28 cellular contexts compared by ENCODE assay signal in the genomic region with DNA sequence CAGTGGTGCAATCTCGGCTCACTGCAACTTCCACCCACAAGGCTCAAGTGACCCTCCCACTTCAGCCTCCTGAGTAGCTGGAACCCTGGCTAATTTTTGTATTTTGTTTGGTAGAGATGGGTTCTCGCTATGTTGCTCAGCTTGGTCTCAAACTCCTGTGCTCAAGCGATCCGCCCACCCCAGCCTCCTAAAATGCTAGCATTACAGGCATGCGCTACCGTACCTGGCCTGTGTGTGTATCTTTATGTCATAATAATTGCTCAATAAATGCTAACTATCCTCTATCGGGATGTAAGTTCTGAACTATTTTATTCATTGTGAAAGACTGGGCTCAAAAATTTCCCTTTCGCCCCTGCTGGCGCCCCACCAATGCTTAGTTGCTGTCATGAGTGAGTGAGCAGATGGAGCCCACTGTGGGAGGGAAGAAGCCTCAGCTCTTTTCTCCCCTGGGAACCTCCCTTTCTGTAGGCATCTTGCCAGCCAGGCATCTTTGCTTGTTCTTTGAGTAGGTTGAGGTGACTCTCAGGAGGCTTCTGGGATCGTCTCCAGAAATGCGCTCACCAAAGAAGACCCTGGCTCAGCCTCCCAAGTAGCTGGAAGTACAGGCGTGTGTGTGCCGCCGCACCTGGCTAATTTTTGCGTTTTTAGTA. TPM values are rescaled to one million over a fixed set of nuclear protein-coding genes. Genes with fewer than 3 reads are reported as not detected.
DNase-seq lines count a peak whose midpoint lies in the region; ATAC-seq and TF ChIP-seq lines count a peak whose summit lies in the region.
"Had no signal": no experiment of that assay in that cellular context is flagged by ENCODE, and none has a peak within 500 bp of the region (broad histone marks: within the 10 kb centered on the region; RNA-seq: fewer than 3 reads in every experiment).

No MANE protein-coding gene starts in this region.

- H3K27ac ChIP-seq in A673 (ENCODE audit: low read depth, low read length, poor library complexity, severe bottlenecking) (no peak overlapping the region), lower lobe of right lung (no peak overlapping the region)
- H3K27ac ChIP-seq: HL-60, KMS-11, left lung, right lobe of liver, spleen, uterus had no signal

- peak; percentile 61 for DNase-seq in A673 (ENCODE audit: low spot score)
- DNase-seq in D341Med (ENCODE audit: low spot score): peak; percentile 68
- DNase-seq in NCI-H2171 treated with DMSO at 0.1 percent for 48 hours (lab: John Stamatoyannopoulos, UW): peak; percentile 86
- peak; percentile 22 for DNase-seq in lower lobe of right lung
- DNase-seq in Calu3: no peak
- DNase-seq: activated CD4-positive, alpha-beta T cell treated with anti-CD3 and anti-CD28 coated beads, Interleukin-2, amount 50 U/mL, for 1 hour; activated naive CD4-positive, alpha-beta T cell treated with anti-CD3 and anti-CD28 coated beads for 36 hours; DND-41; foreskin fibroblast; left lung; mesendoderm; MG63; NCI-H1105 treated with DMSO at 0.1 percent for 48 hours; NCI-H187 treated with DMSO at 0.1 percent for 48 hours; NCI-H226; RPMI8226; spleen; stimulated activated CD4-positive, alpha-beta T cell treated with anti-CD3 and anti-CD28 coated beads, Interleukin-2, amount 100 ng/mL, for 24 hours; stimulated activated naive CD8-positive, alpha-beta T cell treated with anti-CD3 and anti-CD28 coated beads, Interleukin-15, amount 100 ng/mL, for 72 hours; T1000; uterus had no signal

- TF ChIP-seq CTCF in A673 (conservative IDR thresholded peaks at IDR 0.05; ENCODE audit: low read depth, low read length) (no peak), lower lobe of right lung (IDR thresholded peaks at IDR 0.05) (no peak), Calu3 (IDR thresholded peaks at IDR 0.05; ENCODE audit: unreplicated experiment) (no peak)

- peaks cover 3% of the 10 kb centered on the region for H3K9me3 Mint-ChIP-seq in Calu3 (ENCODE audit: low read depth, unreplicated experiment)

- no peaks in the 10 kb centered on the region for H3K9me3 ChIP-seq in A673 (ENCODE audit: low read depth, low read length, poor library complexity, severe bottlenecking)
- peaks cover 7% of the 10 kb centered on the region for H3K9me3 ChIP-seq in lower lobe of right lung
- H3K9me3 ChIP-seq: MG63, right lobe of liver, uterus had no signal

- POLR2A ChIA-PET in A673 (lab: Charles Lee; ENCODE audit: low non-redundant PET): no interaction called here

- H3K4me3 ChIP-seq in A673 (ENCODE audit: low read depth, low read length, poor library complexity, severe bottlenecking) (no peak overlapping the region), lower lobe of right lung (no peak overlapping the region)
- H3K4me3 ChIP-seq: left lung, MG63, right lobe of liver, spleen, uterus had no signal

- CTCF ChIA-PET in A673 (lab: Charles Lee): no interaction called here
- CTCF ChIA-PET in Calu3 (lab: Charles Lee): interaction anchor here (0.5 to 0.6 kb wide), 2 partner anchors 8 to 16 kb away, joined by 3 read pairs; no protein-coding TSS in a partner anchor

- H3K27me3 ChIP-seq in A673 (replicated peaks; ENCODE audit: insufficient read depth, low read depth, low read length, poor library complexity): no peaks in the 10 kb centered on the region
- H3K27me3 ChIP-seq in lower lobe of right lung (ENCODE audit: low read depth): no peaks in the 10 kb centered on the region
- H3K27me3 ChIP-seq: MG63, right lobe of liver, spleen, uterus had no signal

- no TSS peak for BruUV-seq in A673 (replicated peaks; lab: Mats Ljungman, UMichigan)
- BruUV-seq in Calu3 (replicated peaks; lab: Mats Ljungman, UMichigan): no TSS peak

- H3K4me3 Mint-ChIP-seq in Calu3 (ENCODE audit: low read depth, unreplicated experiment): no peak overlapping the region
- H3K4me3 Mint-ChIP-seq: activated naive CD4-positive, alpha-beta T cell treated with anti-CD3 and anti-CD28 coated beads for 36 hours; stimulated activated naive CD8-positive, alpha-beta T cell treated with anti-CD3 and anti-CD28 coated beads, Interleukin-15, amount 100 ng/mL, for 72 hours had no signal

- H3K4me1 ChIP-seq in A673 (ENCODE audit: insufficient read depth, low read length, poor library complexity, severe bottlenecking) (peaks cover 28% of the 10 kb centered on the region), lower lobe of right lung (peaks cover 9% of the 10 kb centered on the region)
- H3K4me1 ChIP-seq: left lung had no signal

- H3K27me3 Mint-ChIP-seq in Calu3 (ENCODE audit: unreplicated experiment): peaks cover 82% of the 10 kb centered on the region
- H3K27me3 Mint-ChIP-seq: stimulated activated naive CD8-positive, alpha-beta T cell treated with anti-CD3 and anti-CD28 coated beads, Interleukin-15, amount 100 ng/mL, for 72 hours had no signal

- intact Hi-C loops in A673 (cut with micrococcal nuclease; ENCODE audit: unreplicated experiment) (no loop called here), lower lobe of right lung (cut with DNase I) (no loop called here), Calu3 (cut with micrococcal nuclease; ENCODE audit: unreplicated experiment) (no loop called here)

- peaks cover 9% of the 10 kb centered on the region for H3K4me1 Mint-ChIP-seq in Calu3 (ENCODE audit: low read depth, unreplicated experiment)

- H3K36me3 Mint-ChIP-seq in Calu3 (ENCODE audit: insufficient read depth, unreplicated experiment): no peaks in the 10 kb centered on the region

- no peaks in the 10 kb centered on the region for H3K36me3 ChIP-seq in A673 (ENCODE audit: insufficient read depth, low read length, poor library complexity, severe bottlenecking)
- H3K36me3 ChIP-seq in lower lobe of right lung: no peaks in the 10 kb centered on the region
- H3K36me3 ChIP-seq: left lung, MG63, right lobe of liver, spleen, uterus had no signal

- no peak for ATAC-seq in lower lobe of right lung
- ATAC-seq in HG03521 (IDR thresholded peaks at IDR 0.05; ENCODE audit: unreplicated experiment): no peak
- no peak for ATAC-seq in GM18861 (IDR thresholded peaks at IDR 0.05; ENCODE audit: unreplicated experiment)
- ATAC-seq: esophagus mucosa; left lung; right lobe of liver; stimulated activated naive CD8-positive, alpha-beta T cell treated with anti-CD3 and anti-CD28 coated beads, Interleukin-15, amount 100 ng/mL, for 72 hours had no signal

- H3K27ac Mint-ChIP-seq in Calu3 (ENCODE audit: unreplicated experiment): no peak overlapping the region
- H3K27ac Mint-ChIP-seq: activated naive CD4-positive, alpha-beta T cell treated with anti-CD3 and anti-CD28 coated beads for 36 hours; progenitor cell of endocrine pancreas had no signal

RNA-seq across cellular contexts. Expression of a gene that starts 38.3 kb away (rescaled TPM):
- total RNA-seq in A673 (2021) (23.7 and 27.0 TPM in 2 replicates), lower lobe of right lung (22.5 TPM), Calu3 (2022) (2.6 and 2.7 TPM in 2 replicates)
